In genomic region chr1:157806431-157807149, GRCh38 we compare ENCODE assay signal across 14 cellular contexts. TPM values are rescaled to one million over a fixed set of nuclear protein-coding genes. Genes with fewer than 3 reads are reported as not detected.
A peak's percentile ranks its signal among the peaks of the same experiment; 100 is the strongest.
DNase-seq lines count a peak whose midpoint lies in the region; ATAC-seq, FAIRE-seq and TF ChIP-seq lines count a peak whose summit lies in the region.
"Had no signal": no experiment of that assay in that cellular context is flagged by ENCODE, and none has a peak within 500 bp of the region (broad histone marks: within the 10 kb centered on the region; RNA-seq: fewer than 3 reads in every experiment).

No MANE protein-coding gene starts in this region.

- peaks cover 8% of the 10 kb centered on the region for H3K27me3 ChIP-seq in neural progenitor cell
- H3K27me3 ChIP-seq in upper lobe of right lung: no peaks in the 10 kb centered on the region

- H3K9me3 Mint-ChIP-seq in neural progenitor cell: no peaks in the 10 kb centered on the region
- H3K9me3 Mint-ChIP-seq: mesothelial cell of epicardium had no signal

- no peak overlapping the region for H3K4me2 ChIP-seq in neural progenitor cell

- FAIRE-seq in GM12891 (lab: Jason Lieb, UNC): peak; percentile 69
- FAIRE-seq: astrocyte had no signal

- H3K27ac Mint-ChIP-seq in neural progenitor cell: no peak overlapping the region
- H3K27ac Mint-ChIP-seq: activated CD4-positive, alpha-beta T cell treated with anti-CD3 and anti-CD28 coated beads for 36 hours; CD4-positive, alpha-beta memory T cell; mesothelial cell of epicardium had no signal

- no peaks in the 10 kb centered on the region for H4K20me1 ChIP-seq in neural progenitor cell (ENCODE audit: low read depth)

- H3K27ac ChIP-seq in neural progenitor cell (no peak overlapping the region), upper lobe of right lung (no peak overlapping the region)

- TF ChIP-seq POLR2A in GM12891 (IDR thresholded peaks at IDR 0.05; ENCODE audit: low read depth, low read length) (no peak), Raji (IDR thresholded peaks at IDR 0.05; ENCODE audit: insufficient read depth, low read depth, low read length) (0 out of 2 replicates have a peak, but pooled peaks have one; percentile 44)

- intact Hi-C loops in upper lobe of right lung (cut with DNase I): no loop called here

- peak; percentile 94 for ATAC-seq in GM19452 (IDR thresholded peaks at IDR 0.05; ENCODE audit: unreplicated experiment)
- peak; percentile 73 for ATAC-seq in HG03039 (IDR thresholded peaks at IDR 0.05; ENCODE audit: unreplicated experiment)
- no peak for ATAC-seq in upper lobe of right lung
- ATAC-seq: activated CD4-positive, alpha-beta T cell treated with anti-CD3 and anti-CD28 coated beads for 36 hours had no signal

- H3K4me3 ChIP-seq in neural progenitor cell: no peak overlapping the region
- no peak overlapping the region for H3K4me3 ChIP-seq in upper lobe of right lung

- H3K9me3 ChIP-seq in neural progenitor cell (ENCODE audit: low read depth): no peaks in the 10 kb centered on the region
- H3K9me3 ChIP-seq in upper lobe of right lung: no peaks in the 10 kb centered on the region

- H3F3A ChIP-seq in neural progenitor cell (ENCODE audit: low read depth): no peaks in the 10 kb centered on the region

- TF ChIP-seq CTCF in neural progenitor cell (IDR thresholded peaks at IDR 0.05) (no peak), upper lobe of right lung (IDR thresholded peaks at IDR 0.05) (no peak)

- no peaks in the 10 kb centered on the region for H3K79me2 ChIP-seq in neural progenitor cell (ENCODE audit: low read depth)

- H3K36me3 Mint-ChIP-seq in neural progenitor cell: no peaks in the 10 kb centered on the region
- H3K36me3 Mint-ChIP-seq: CD4-positive, alpha-beta memory T cell; mesothelial cell of epicardium had no signal

- peaks cover 2% of the 10 kb centered on the region for H3K27me3 Mint-ChIP-seq in neural progenitor cell (ENCODE audit: insufficient read depth, low read depth)

- no peaks in the 10 kb centered on the region for H3K4me1 ChIP-seq in neural progenitor cell
- no peaks in the 10 kb centered on the region for H3K4me1 ChIP-seq in upper lobe of right lung

- H3K36me3 ChIP-seq in neural progenitor cell: no peaks in the 10 kb centered on the region
- no peaks in the 10 kb centered on the region for H3K36me3 ChIP-seq in upper lobe of right lung

- H3K4me1 Mint-ChIP-seq in neural progenitor cell: no peaks in the 10 kb centered on the region
- H3K4me1 Mint-ChIP-seq: activated CD4-positive, alpha-beta T cell treated with anti-CD3 and anti-CD28 coated beads for 36 hours; CD4-positive, alpha-beta memory T cell; mesothelial cell of epicardium had no signal

- DNase-seq in GM12891 (ENCODE audit: insufficient read length, low spot score) (no peak), neural progenitor cell (ENCODE audit: low spot score) (no peak), upper lobe of right lung (no peak), NCI-H69 (lab: John Stamatoyannopoulos, UW) (no peak), dermis blood vessel endothelial cell (no peak)
- DNase-seq: activated CD4-positive, alpha-beta T cell treated with anti-CD3 and anti-CD28 coated beads for 36 hours; CD4-positive, alpha-beta memory T cell; NCI-H510A had no signal

- no peak overlapping the region for H2AFZ ChIP-seq in neural progenitor cell (replicated peaks)

- H3K9ac ChIP-seq in neural progenitor cell: no peak overlapping the region

- no peak overlapping the region for H3K4me3 Mint-ChIP-seq in neural progenitor cell
- H3K4me3 Mint-ChIP-seq: activated CD4-positive, alpha-beta T cell treated with anti-CD3 and anti-CD28 coated beads for 36 hours; CD4-positive, alpha-beta memory T cell; mesothelial cell of epicardium had no signal

TF ChIP-seq in GM12891, 5 proteins besides CTCF, POLR2A, EP300 and RAD21:
- TF ChIP-seq SPI1 (IDR thresholded peaks at IDR 0.05; ENCODE audit: low read depth, low read length) (peak; percentile 87), POLR2AphosphoS5 (IDR thresholded peaks at IDR 0.05; ENCODE audit: low read depth, low read length) (no peak)

RNA-seq across cellular contexts. Expression of gene FCRL1, which starts 13.3 kb away (rescaled TPM):
- not detected for polyA plus RNA-seq in GM12891 (2012; ENCODE audit: low read depth, missing spikeins)
- total RNA-seq in neural progenitor cell (ENCODE audit: low replicate concordance) (not detected in 2 replicates), upper lobe of right lung (1.4 TPM), dermis blood vessel endothelial cell (not detected in 2 replicates)
- total RNA-seq: activated CD4-positive, alpha-beta T cell treated with anti-CD3 and anti-CD28 coated beads for 36 hours; astrocyte; CD4-positive, alpha-beta memory T cell; mesothelial cell of epicardium had no signal

RNA-seq across cellular contexts. Expression of gene FCRL2, which starts 29.7 kb away (rescaled TPM):
- polyA plus RNA-seq in GM12891 (2012; ENCODE audit: low read depth, missing spikeins): 0.09 TPM
- not detected in 2 replicates for total RNA-seq in neural progenitor cell (ENCODE audit: low replicate concordance)
- total RNA-seq in upper lobe of right lung: 0.20 TPM
- not detected in 2 replicates for total RNA-seq in dermis blood vessel endothelial cell
- total RNA-seq: activated CD4-positive, alpha-beta T cell treated with anti-CD3 and anti-CD28 coated beads for 36 hours; astrocyte; CD4-positive, alpha-beta memory T cell; mesothelial cell of epicardium had no signal

RNA-seq across cellular contexts. Expression of gene CD5L, which starts 35.0 kb away (rescaled TPM):
- not detected for polyA plus RNA-seq in GM12891 (2012; ENCODE audit: low read depth, missing spikeins)
- not detected in 2 replicates for total RNA-seq in neural progenitor cell (ENCODE audit: low replicate concordance)
- 0.93 TPM for total RNA-seq in upper lobe of right lung
- total RNA-seq in dermis blood vessel endothelial cell: not detected in 2 replicates
- total RNA-seq: activated CD4-positive, alpha-beta T cell treated with anti-CD3 and anti-CD28 coated beads for 36 hours; astrocyte; CD4-positive, alpha-beta memory T cell; mesothelial cell of epicardium; ureter had no signal
- polyA plus RNA-seq: CD4-positive, alpha-beta memory T cell had no signal
